Comparison of ENCODE assay signal across 10 cellular contexts in the genomic region with DNA sequence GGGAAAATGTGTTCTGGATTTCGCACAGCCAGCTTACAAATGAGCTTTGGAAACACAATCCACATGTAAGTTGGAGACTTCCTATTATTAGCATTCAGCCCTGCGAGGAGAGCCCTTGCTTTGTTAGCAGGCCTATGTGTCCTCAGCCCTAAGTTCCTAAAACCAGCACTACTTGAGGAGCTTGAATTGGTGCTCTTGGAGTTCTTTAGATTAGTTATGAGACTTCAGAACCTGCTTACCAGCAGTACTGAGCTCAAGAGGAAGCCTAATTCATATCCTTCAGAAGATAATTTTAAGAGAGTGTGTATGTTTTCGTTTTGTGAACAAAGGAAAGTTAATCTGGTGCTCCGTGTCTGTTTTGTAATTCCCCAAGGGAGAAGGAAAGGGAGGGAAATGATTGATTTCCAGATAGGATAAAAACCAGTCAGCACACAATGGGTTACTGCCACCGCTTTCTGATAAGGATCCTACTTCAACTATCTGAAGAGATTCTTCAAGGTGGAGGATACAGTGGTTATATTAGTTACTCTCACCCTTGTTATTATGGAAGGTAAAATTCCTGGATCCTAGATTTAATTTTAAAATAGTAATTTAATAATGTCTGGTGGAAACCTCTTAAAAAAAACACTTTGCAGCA. TPM values are rescaled to one million over a fixed set of nuclear protein-coding genes. Genes with fewer than 3 reads are reported as not detected.
DNase-seq lines count a peak whose midpoint lies in the region; ATAC-seq and TF ChIP-seq lines count a peak whose summit lies in the region.
"Had no signal": no experiment of that assay in that cellular context is flagged by ENCODE, and none has a peak within 500 bp of the region (broad histone marks: within the 10 kb centered on the region; RNA-seq: fewer than 3 reads in every experiment).

No MANE protein-coding gene starts in this region.

- H3K27ac ChIP-seq in esophagus muscularis mucosa (replicated peaks in 1 of 4) (peak overlapping the region; percentile 74 to 82 (median 78)), osteoblast (ENCODE audit: low read depth, low read length) (peak overlapping the region; percentile 31)

- TF ChIP-seq POLR2A in esophagus muscularis mucosa (IDR thresholded peaks at IDR 0.05; ENCODE audit: low read depth) = no peak

- ATAC-seq in sciatic nerve (no peak), HG03439 (IDR thresholded peaks at IDR 0.05; ENCODE audit: unreplicated experiment) (no peak)

- H3K27me3 ChIP-seq in esophagus muscularis mucosa = no peaks in the 10 kb centered on the region
- H3K27me3 ChIP-seq in osteoblast (ENCODE audit: insufficient read depth, low read length) = no peaks in the 10 kb centered on the region

- peak overlapping the region in 3 of 4 donors; percentile 2 to 45 (median 39) for H3K4me3 ChIP-seq in esophagus muscularis mucosa
- no peak overlapping the region for H3K4me3 ChIP-seq in osteoblast (ENCODE audit: insufficient read depth, low read length)

- no peak for TF ChIP-seq CTCF in CD14-positive monocyte (IDR thresholded peaks at IDR 0.05)
- no peak for TF ChIP-seq CTCF in esophagus muscularis mucosa (IDR thresholded peaks at IDR 0.05)
- no peak for TF ChIP-seq CTCF in osteoblast (IDR thresholded peaks at IDR 0.05; ENCODE audit: extremely low read depth, low read depth, low read length)

- H3K27me3 Mint-ChIP-seq in CD14-positive monocyte (ENCODE audit: low read depth in 3 of 3) = no peaks in the 10 kb centered on the region

- H3K4me1 Mint-ChIP-seq in CD14-positive monocyte = peaks cover 64% of the 10 kb centered on the region

- H3K36me3 ChIP-seq in esophagus muscularis mucosa = peaks cover 0 to 4% (median 0%) of the 10 kb centered on the region in 4 donors
- no peaks in the 10 kb centered on the region for H3K36me3 ChIP-seq in osteoblast (ENCODE audit: insufficient read depth, low read length)

- H3K4me3 Mint-ChIP-seq in CD14-positive monocyte = no peak overlapping the region

- H4K20me1 ChIP-seq in osteoblast (ENCODE audit: insufficient read depth, low read length) = peaks cover 2% of the 10 kb centered on the region

- no peak overlapping the region for H2AFZ ChIP-seq in osteoblast (ENCODE audit: low read length)

- no peak overlapping the region for H3K4me2 ChIP-seq in osteoblast (ENCODE audit: insufficient read depth, low read length)

- peaks cover 10 to 26% of the 10 kb centered on the region in 2 donors for H3K36me3 Mint-ChIP-seq in CD14-positive monocyte

- DNase-seq in CD14-positive monocyte (ENCODE audit: low spot score) (no peak), MV-4-11 (lab: John Stamatoyannopoulos, UW) (peak; percentile 12), esophagus muscularis mucosa (ENCODE audit: extremely low spot score) (no peak), osteoblast (ENCODE audit: insufficient read length, low spot score, missing footprints) (no peak), sciatic nerve (ENCODE audit: low spot score) (no peak), activated gamma-delta T cell treated with Interleukin-2 at 50 U/mL for 16 hours (no peak), GM03348 (ENCODE audit: low spot score) (no peak)
- DNase-seq: NCI-H1436, SW 1271 had no signal

- intact Hi-C loops in CD14-positive monocyte (cut with micrococcal nuclease) = loop anchor here (5.0 to 10.0 kb wide), 3 partner anchors 33 to 1006 kb away; a partner anchor contains a TSS
- intact Hi-C loops in esophagus muscularis mucosa (cut with DNase I) = loop anchor here (5.0 to 10.0 kb wide), 4 partner anchors 33 to 1006 kb away; a partner anchor contains a TSS
- intact Hi-C loops in sciatic nerve (cut with DNase I) = no loop called here

- peaks cover 58% of the 10 kb centered on the region for H3K79me2 ChIP-seq in osteoblast (ENCODE audit: insufficient read depth, low read length)

- peaks cover 73 to 100% (median 99%) of the 10 kb centered on the region in 4 donors for H3K4me1 ChIP-seq in esophagus muscularis mucosa
- peaks cover 25% of the 10 kb centered on the region for H3K4me1 ChIP-seq in osteoblast (ENCODE audit: insufficient read depth, low read length)

- H3K27ac Mint-ChIP-seq in CD14-positive monocyte = peak overlapping the region in 5 of 7 donors; percentile 40 to 86 (median 61)

- WGBS in esophagus muscularis mucosa = 48% methylated on average over 5 of the region's 5 CpGs

- no peak for TF ChIP-seq EP300 in esophagus muscularis mucosa (IDR thresholded peaks at IDR 0.05)

- peaks cover 0 to 2% (median 0%) of the 10 kb centered on the region in 7 donors for H3K9me3 Mint-ChIP-seq in CD14-positive monocyte

- no peaks in the 10 kb centered on the region for H3K9me3 ChIP-seq in esophagus muscularis mucosa
- no peaks in the 10 kb centered on the region for H3K9me3 ChIP-seq in osteoblast (ENCODE audit: low read depth, low read length)

RNA-seq across cellular contexts. Expression of a gene that starts 35.2 kb away (rescaled TPM):
- 10 to 100 TPM; 10.5 to 25.5 TPM for polyA plus RNA-seq in CD14-positive monocyte
- total RNA-seq in esophagus muscularis mucosa (100 to 1,000 TPM; 244 to 563 (median 329) TPM), osteoblast (26.8 and 37.7 TPM in 2 replicates), sciatic nerve (288 TPM)
